In genomic region chr18:79528846-79529245, GRCh38 we compare ENCODE assay signal across 8 cellular contexts.
DNase-seq lines count a peak whose midpoint lies in the region; ATAC-seq lines count a peak whose summit lies in the region.

No MANE protein-coding gene starts in this region.

- H2AFZ ChIP-seq in mesenchymal stem cell (ENCODE audit: low read depth, low read length) = no peak overlapping the region

- H2BK120ac ChIP-seq in mesenchymal stem cell (ENCODE audit: low read depth, low read length) = no peak overlapping the region

- peak; percentile 29 for ATAC-seq in GM19351 (IDR thresholded peaks at IDR 0.05; ENCODE audit: unreplicated experiment)
- no peak for ATAC-seq in HG02571 (IDR thresholded peaks at IDR 0.05; ENCODE audit: unreplicated experiment)

- peaks cover 10 to 32% (median 22%) of the 10 kb centered on the region in 10 experiments for H3K4me1 ChIP-seq in BLaER1 treated with 17β-estradiol and CSF1 and Interleukin-3, amounts not matched to agents 10 nM and 100 nM
- H3K4me1 ChIP-seq in mesenchymal stem cell (ENCODE audit: control insufficient read depth, insufficient read depth, low read depth, low read length) = peaks cover 11% of the 10 kb centered on the region

- no peak overlapping the region for H2AK5ac ChIP-seq in mesenchymal stem cell (ENCODE audit: low read length, severe bottlenecking)

- peak overlapping the region in 2 of 11 experiments; percentile 3 to 16; a peak in 1 of 22 replicates for H3K9ac ChIP-seq in BLaER1 treated with 17β-estradiol and CSF1 and Interleukin-3, amounts not matched to agents 10 nM and 100 nM
- no peak overlapping the region for H3K9ac ChIP-seq in mesenchymal stem cell (ENCODE audit: low read length)

- no peak overlapping the region for H3K27ac ChIP-seq in BLaER1 treated with 17β-estradiol and CSF1 and Interleukin-3, amounts not matched to agents 10 nM and 100 nM
- H3K27ac ChIP-seq in mesenchymal stem cell (ENCODE audit: low read length, poor library complexity, severe bottlenecking) = no peak overlapping the region

- no peak overlapping the region for H2BK5ac ChIP-seq in mesenchymal stem cell (ENCODE audit: low read depth, low read length, poor library complexity, severe bottlenecking)

- no peak overlapping the region for H3K18ac ChIP-seq in mesenchymal stem cell (ENCODE audit: low read depth in 1 of 2, low read length in 2 of 2)

- H4K91ac ChIP-seq in mesenchymal stem cell (ENCODE audit: low read length) = no peak overlapping the region

- H3K4me2 ChIP-seq in BLaER1 treated with 17β-estradiol and CSF1 and Interleukin-3, amounts not matched to agents 10 nM and 100 nM = peak overlapping the region; percentile 57 to 81 (median 70)
- H3K4me2 ChIP-seq in mesenchymal stem cell (ENCODE audit: low read length, poor library complexity, severe bottlenecking) = no peak overlapping the region

- no peak overlapping the region for H2BK12ac ChIP-seq in mesenchymal stem cell (ENCODE audit: low read length in 2 of 2)

- no peak overlapping the region for H2BK15ac ChIP-seq in mesenchymal stem cell (ENCODE audit: low read depth, poor library complexity, severe bottlenecking)

- no peak overlapping the region for H3K14ac ChIP-seq in mesenchymal stem cell (ENCODE audit: low read length in 2 of 2)

- H3K23ac ChIP-seq in mesenchymal stem cell (ENCODE audit: low read length in 2 of 2) = no peak overlapping the region

- peaks cover 7 to 71% (median 29%) of the 10 kb centered on the region in 11 experiments; a peak in 16 of 22 replicates for H4K20me1 ChIP-seq in BLaER1 treated with 17β-estradiol and CSF1 and Interleukin-3, amounts not matched to agents 10 nM and 100 nM

- no peak overlapping the region for H4K8ac ChIP-seq in mesenchymal stem cell (ENCODE audit: low read length)

- H3K4me3 ChIP-seq in BLaER1 treated with 17β-estradiol and CSF1 and Interleukin-3, amounts not matched to agents 10 nM and 100 nM = no peak overlapping the region
- no peak overlapping the region for H3K4me3 ChIP-seq in mesenchymal stem cell (ENCODE audit: insufficient read depth in 1 of 2, low read depth in 1 of 2, low read length in 2 of 2)

- no peaks in the 10 kb centered on the region for H3K79me1 ChIP-seq in mesenchymal stem cell (replicated peaks; ENCODE audit: low read length, poor library complexity, severe bottlenecking)

- H3K4ac ChIP-seq in mesenchymal stem cell (ENCODE audit: low read depth in 1 of 2, low read length in 2 of 2) = no peak overlapping the region

- DNase-seq in NCI-H345 (lab: John Stamatoyannopoulos, UW) = peak; percentile 74
- DNase-seq in activated CD4-positive, alpha-beta T cell treated with anti-CD3 and anti-CD28 coated beads, Interleukin-2, amount 50 U/mL, for 48 hours = peak; percentile 80 to 85
- DNase-seq in effector CD4-positive, alpha-beta T cell = peak; percentile 67
- peak; percentile 60 for DNase-seq in mesenchymal stem cell
- peak; percentile 58 for DNase-seq in stimulated activated CD8-positive, alpha-beta memory T cell treated with anti-CD3 and anti-CD28 coated beads, Interleukin-4, amount 100 ng/mL, for 24 hours (ENCODE audit: low read depth)

- no peaks in the 10 kb centered on the region for H3K9me3 ChIP-seq in BLaER1 treated with 17β-estradiol and CSF1 and Interleukin-3, amounts not matched to agents 10 nM and 100 nM (replicated peaks in 1 of 11)
- no peaks in the 10 kb centered on the region for H3K9me3 ChIP-seq in mesenchymal stem cell (ENCODE audit: control insufficient read depth, low read length)

- H3K27me3 ChIP-seq in BLaER1 treated with 17β-estradiol and CSF1 and Interleukin-3, amounts not matched to agents 10 nM and 100 nM = peaks cover 0 to 58% (median 11%) of the 10 kb centered on the region in 11 experiments; a peak in 16 of 22 replicates
- peaks cover 45 to 49% of the 10 kb centered on the region in 2 experiments for H3K27me3 ChIP-seq in mesenchymal stem cell (ENCODE audit: control insufficient read depth in 1 of 2, insufficient read depth in 1 of 2, low read length in 2 of 2)

- H3K36me3 ChIP-seq in BLaER1 treated with 17β-estradiol and CSF1 and Interleukin-3, amounts not matched to agents 10 nM and 100 nM = peaks cover 0 to 15% (median 6%) of the 10 kb centered on the region in 11 experiments; a peak in 7 of 22 replicates
- H3K36me3 ChIP-seq in mesenchymal stem cell (ENCODE audit: control insufficient read depth in 1 of 2, insufficient read depth in 2 of 2, low read depth in 1 of 2, low read length in 2 of 2) = no peaks in the 10 kb centered on the region

- WGBS in mesenchymal stem cell = 70% methylated on average over 26 of the region's 26 CpGs
